ENCODE assay signal across 21 cellular contexts in genomic region chr11:64073542-64073941, GRCh38. TPM values are rescaled to one million over a fixed set of nuclear protein-coding genes. Genes with fewer than 3 reads are reported as not detected.
DNase-seq lines count a peak whose midpoint lies in the region; ATAC-seq and TF ChIP-seq lines count a peak whose summit lies in the region.
"Had no signal": no experiment of that assay in that cellular context is flagged by ENCODE, and none has a peak within 500 bp of the region (broad histone marks: within the 10 kb centered on the region; RNA-seq: fewer than 3 reads in every experiment).

No MANE protein-coding gene starts in this region.

- no peak overlapping the region for H4K8ac ChIP-seq in neuronal stem cell (ENCODE audit: low read depth, low read length)

- intact Hi-C loops in A673 (cut with micrococcal nuclease; ENCODE audit: unreplicated experiment), result no loop called here

- no peak for ATAC-seq in HG02970 (IDR thresholded peaks at IDR 0.05; ENCODE audit: low FRiP score, unreplicated experiment)
- ATAC-seq: GM12878 had no signal

- peaks cover 61% of the 10 kb centered on the region for H3K4me1 ChIP-seq in A673 (ENCODE audit: insufficient read depth, low read length, poor library complexity, severe bottlenecking)
- H3K4me1 ChIP-seq in neuronal stem cell (ENCODE audit: control insufficient read depth in 2 of 2, insufficient read depth in 1 of 2, low read depth in 1 of 2, low read length in 2 of 2), result peaks cover 25 to 33% of the 10 kb centered on the region in 2 donors

- no peak for TF ChIP-seq CTCF in A673 (conservative IDR thresholded peaks at IDR 0.05; ENCODE audit: low read depth, low read length)

- peak overlapping the region; percentile 20 for H2BK5ac ChIP-seq in neuronal stem cell (ENCODE audit: low read length)

- H3K27ac ChIP-seq in A673 (ENCODE audit: low read depth, low read length, poor library complexity, severe bottlenecking) (peak overlapping the region; percentile 53), neuronal stem cell (replicated peaks; ENCODE audit: low read length) (no peak overlapping the region)

- CTCF ChIA-PET in A673 (lab: Charles Lee), result no interaction called here

- H2BK120ac ChIP-seq in neuronal stem cell (ENCODE audit: low read depth, low read length), result peak overlapping the region; percentile 78

- peak overlapping the region; percentile 95 for H2AK5ac ChIP-seq in neuronal stem cell (ENCODE audit: low read depth, low read length)

- H3K36me3 ChIP-seq in A673 (ENCODE audit: insufficient read depth, low read length, poor library complexity, severe bottlenecking) (no peaks in the 10 kb centered on the region), neuronal stem cell (replicated peaks in 1 of 2; ENCODE audit: control insufficient read depth in 2 of 2, insufficient read depth in 2 of 2, low read length in 2 of 2) (no peaks in the 10 kb centered on the region)

- H3K4ac ChIP-seq in neuronal stem cell (ENCODE audit: low read length), result no peak overlapping the region

- no peak overlapping the region for H3K14ac ChIP-seq in neuronal stem cell (ENCODE audit: low read length)

- WGBS in neuronal stem cell (ENCODE audit: extremely low coverage in 2 of 2, insufficient read length in 2 of 2, insufficient replicate concordance in 1 of 2), 2 donors, result no CpG with 5 or more reads among the region's 13 CpGs

- H3K18ac ChIP-seq in neuronal stem cell (ENCODE audit: low read length), result peak overlapping the region; percentile 89

- H3K9ac ChIP-seq in neuronal stem cell (ENCODE audit: low read depth, low read length, poor library complexity), result no peak overlapping the region

- H2BK15ac ChIP-seq in neuronal stem cell (ENCODE audit: low read length), result peak overlapping the region; percentile 80

- H2BK12ac ChIP-seq in neuronal stem cell (ENCODE audit: low read length), result no peak overlapping the region

- DNase-seq in A673 (ENCODE audit: low spot score) (no peak), Ammon's horn (ENCODE audit: low spot score) (peak; percentile 16), NCI-H69 (lab: John Stamatoyannopoulos, UW) (peak; percentile 59), neuronal stem cell (ENCODE audit: low spot score) (no peak), midbrain (lab: John Stamatoyannopoulos, UW) (no peak), putamen (ENCODE audit: low spot score) (no peak)
- DNase-seq: AML-193; C1 segment of cervical spinal cord; CD8-positive, alpha-beta memory T cell; COR-L47; DMS 273 treated with DMSO at 0.1 percent for 48 hours; DMS53; DND-41; EL; H9; IMR-90 had no signal

- H3K4me3 ChIP-seq in A673 (ENCODE audit: low read depth, low read length, poor library complexity, severe bottlenecking), result no peak overlapping the region
- H3K4me3 ChIP-seq in neuronal stem cell (ENCODE audit: low read length in 2 of 2), result no peak overlapping the region
- H3K4me3 ChIP-seq: GM12878, K562 had no signal

- no peak overlapping the region for H2AFZ ChIP-seq in neuronal stem cell (ENCODE audit: low read length)

- no peak overlapping the region for H4K91ac ChIP-seq in neuronal stem cell (ENCODE audit: low read depth, low read length, poor library complexity)

- H3K23ac ChIP-seq in neuronal stem cell (ENCODE audit: low read depth, low read length, poor library complexity), result no peak overlapping the region

- H3K27me3 ChIP-seq in A673 (replicated peaks; ENCODE audit: insufficient read depth, low read depth, low read length, poor library complexity) (no peaks in the 10 kb centered on the region), neuronal stem cell (ENCODE audit: control insufficient read depth in 3 of 3, insufficient read depth in 3 of 3, low read depth in 1 of 3, low read length in 3 of 3) (no peaks in the 10 kb centered on the region)

- no TSS peak for BruUV-seq in A673 (replicated peaks; lab: Mats Ljungman, UMichigan)

- H3K9me3 ChIP-seq in A673 (ENCODE audit: low read depth, low read length, poor library complexity, severe bottlenecking) (no peaks in the 10 kb centered on the region), neuronal stem cell (replicated peaks in 1 of 2; ENCODE audit: control insufficient read depth in 2 of 2, insufficient read depth in 1 of 2, low read depth in 1 of 2, low read length in 2 of 2) (no peaks in the 10 kb centered on the region)

- POLR2A ChIA-PET in A673 (lab: Charles Lee; ENCODE audit: low non-redundant PET), result no interaction called here

- no peak overlapping the region for H3K4me2 ChIP-seq in neuronal stem cell (ENCODE audit: insufficient read depth, low read length, poor library complexity, severe bottlenecking)

- no peaks in the 10 kb centered on the region for H3K79me1 ChIP-seq in neuronal stem cell (ENCODE audit: low read depth, low read length)

RNA-seq across cellular contexts. Expression of gene FLRT1, which starts 37.8 kb away (rescaled TPM):
- 0.45 and 1.9 TPM in 2 replicates for total RNA-seq in A673 (2021)
- polyA plus RNA-seq in neuronal stem cell (2013, experiment 1 of 2), result 0.88 TPM
- polyA plus RNA-seq in neuronal stem cell (2013, experiment 2 of 2), result 0.94 TPM
- total RNA-seq: CD4-positive, CD25-positive, alpha-beta regulatory T cell; CD8-positive, alpha-beta memory T cell; G401; GM12878; K562 had no signal
- polyA plus RNA-seq: CD8-positive, alpha-beta memory T cell; K562 had no signal

Comparison
In these comparisons a context has a peak if more than half of its experiments do, and no peak if none do; other contexts are left out.
1. DNase-seq: peak in Ammon's horn (single experiment) and NCI-H69 (single experiment); none in A673 (single experiment), neuronal stem cell (single experiment), midbrain (single experiment) and putamen (single experiment).